In genomic region chr4:17616283-17616682, GRCh38 we compare ENCODE assay signal across 1 cellular context.
TF ChIP-seq lines count a peak whose summit lies in the region.

No MANE protein-coding gene starts in this region.

TF ChIP-seq in WTC11, 78 proteins besides CTCF, POLR2A, EP300 and RAD21 (continued from another document):
- TF ChIP-seq ZNF396 (CRISPR knock-in tag; IDR thresholded peaks at IDR 0.05; ENCODE audit: borderline replicate concordance) (no peak), ZNF232 (CRISPR knock-in tag; IDR thresholded peaks at IDR 0.05) (no peak), CDX4 (CRISPR knock-in tag; IDR thresholded peaks at IDR 0.05; ENCODE audit: borderline replicate concordance) (no peak), KAT7 (CRISPR knock-in tag; IDR thresholded peaks at IDR 0.05; ENCODE audit: borderline replicate concordance) (no peak), E2F4 (CRISPR knock-in tag; IDR thresholded peaks at IDR 0.05; ENCODE audit: borderline replicate concordance, low read depth) (no peak), ZNF138 (CRISPR knock-in tag; conservative IDR thresholded peaks at IDR 0.05) (no peak), E2F1 (CRISPR knock-in tag; IDR thresholded peaks at IDR 0.05) (no peak), RORB (CRISPR knock-in tag; IDR thresholded peaks at IDR 0.05) (no peak), TEAD4 (CRISPR knock-in tag; IDR thresholded peaks at IDR 0.05) (no peak), E2F5 (CRISPR knock-in tag; IDR thresholded peaks at IDR 0.05) (no peak)
